In genomic region chr12:62724947-62725447, GRCh38 we compare ENCODE assay signal across 1 cellular context.
TF ChIP-seq lines count a peak whose summit lies in the region.

No MANE protein-coding gene starts in this region.

TF ChIP-seq in K562, 482 proteins besides CTCF, POLR2A, EP300 and RAD21 (continued from another document):
- TF ChIP-seq BHLHE40 (IDR thresholded peaks at IDR 0.05; ENCODE audit: low read length): peak; percentile 16; the same call in 1 of the 2 replicates
- peak; percentile 71; the same call in 1 of the 2 replicates for TF ChIP-seq NFE2L1 (tag; IDR thresholded peaks at IDR 0.05; ENCODE audit: borderline replicate concordance, low read depth)
- TF ChIP-seq SIN3B (IDR thresholded peaks at IDR 0.05; ENCODE audit: low read depth): no peak
- TF ChIP-seq TOE1 (IDR thresholded peaks at IDR 0.05; ENCODE audit: borderline replicate concordance): no peak
- no peak for TF ChIP-seq TOE1 (CRISPR knock-in tag; IDR thresholded peaks at IDR 0.05; ENCODE audit: borderline replicate concordance, low read depth)
- peak; percentile 57 for TF ChIP-seq EGR1 (conservative IDR thresholded peaks at IDR 0.05)
- TF ChIP-seq C11orf30 (IDR thresholded peaks at IDR 0.05; ENCODE audit: low read depth): peak; percentile 75
- TF ChIP-seq CAMTA2 (CRISPR knock-in tag; conservative IDR thresholded peaks at IDR 0.05): no peak
- TF ChIP-seq GABPB1 (CRISPR knock-in tag; IDR thresholded peaks at IDR 0.05): no peak
- peak; percentile 73 for TF ChIP-seq ZNF316 (IDR thresholded peaks at IDR 0.05)
- no peak for TF ChIP-seq ETV5 (CRISPR knock-in tag; IDR thresholded peaks at IDR 0.05; ENCODE audit: low read depth)
- peak; percentile 81 for TF ChIP-seq SMARCA4 (IDR thresholded peaks at IDR 0.05)
- TF ChIP-seq CBFA2T3 (IDR thresholded peaks at IDR 0.05): peak; percentile 32; the same call in 1 of the 2 replicates
- TF ChIP-seq E2F6 (IDR thresholded peaks at IDR 0.05; ENCODE audit: borderline replicate concordance in 1 of 2, extremely low read depth in 1 of 2, insufficient read depth in 1 of 2, insufficient read length in 1 of 2, low read depth in 1 of 2, low read length in 1 of 2, poor library complexity in 1 of 2, severe bottlenecking in 1 of 2): no peak
- TF ChIP-seq MAFF (IDR thresholded peaks at IDR 0.05; ENCODE audit: low read length): peak; percentile 76; the same call in 1 of the 2 replicates
- TF ChIP-seq FOSL1 (tag; conservative IDR thresholded peaks at IDR 0.05): peak; percentile 96
- TF ChIP-seq FOS (IDR thresholded peaks at IDR 0.05; ENCODE audit: extremely low read depth, insufficient read length): peak; percentile 59
- peak; percentile 69; the same call in 1 of the 2 replicates for TF ChIP-seq SMARCC2 (IDR thresholded peaks at IDR 0.05; ENCODE audit: low read depth)
- no peak for TF ChIP-seq ZNF165 (CRISPR knock-in tag; IDR thresholded peaks at IDR 0.05; ENCODE audit: borderline replicate concordance)
- no peak for TF ChIP-seq SOX6 (IDR thresholded peaks at IDR 0.05)
